Comparison of ENCODE assay signal across 1 cellular context in genomic region chr11:65489706-65490310, GRCh38.
TF ChIP-seq lines count a peak whose summit lies in the region.

No MANE protein-coding gene starts in this region.

TF ChIP-seq in HepG2, 621 proteins besides CTCF, POLR2A, EP300 and RAD21 (continued from another document and continues in another):
- TF ChIP-seq MEIS1 (CRISPR knock-in tag; IDR thresholded peaks at IDR 0.05; ENCODE audit: borderline replicate concordance) (peak; percentile 63; the same call in 1 of the 2 replicates), ZNF646 (CRISPR knock-in tag; IDR thresholded peaks at IDR 0.05) (no peak), SMAD9 (CRISPR knock-in tag; IDR thresholded peaks at IDR 0.05) (no peak), HDAC6 (IDR thresholded peaks at IDR 0.05; ENCODE audit: low read depth, low read length) (no peak), ZFP36 (IDR thresholded peaks at IDR 0.05; ENCODE audit: borderline replicate concordance, low read depth, low read length, partially characterized antibody) (no peak), SNAPC4 (CRISPR knock-in tag; IDR thresholded peaks at IDR 0.05) (no peak), NFYC (CRISPR knock-in tag; IDR thresholded peaks at IDR 0.05) (peak; percentile 30; the same call in 1 of the 2 replicates), ARID5B (CRISPR knock-in tag; IDR thresholded peaks at IDR 0.05) (peak; percentile 59), ZNF776 (CRISPR knock-in tag; IDR thresholded peaks at IDR 0.05) (no peak), MLX (CRISPR knock-in tag; IDR thresholded peaks at IDR 0.05) (no peak), ZSCAN29 (CRISPR knock-in tag; conservative IDR thresholded peaks at IDR 0.05) (0 out of 2 replicates have a peak, but pooled peaks have one; percentile 46), JARID2 (CRISPR knock-in tag; IDR thresholded peaks at IDR 0.05; ENCODE audit: insufficient replicate concordance) (no peak), PPARG (CRISPR knock-in tag; conservative IDR thresholded peaks at IDR 0.05) (peak; percentile 74), POLR2G (IDR thresholded peaks at IDR 0.05; ENCODE audit: low read depth, low read length) (peak; percentile 59), MIER3 (CRISPR knock-in tag; IDR thresholded peaks at IDR 0.05; ENCODE audit: borderline replicate concordance) (no peak; the same call in 1 of the 2 replicates), UBTF (CRISPR knock-in tag; IDR thresholded peaks at IDR 0.05) (peak; percentile 64), SP5 (CRISPR knock-in tag; IDR thresholded peaks at IDR 0.05; ENCODE audit: borderline replicate concordance, low read depth) (peak; percentile 22; the same call in 1 of the 2 replicates), AKNA (CRISPR knock-in tag; IDR thresholded peaks at IDR 0.05; ENCODE audit: borderline replicate concordance) (no peak), RXRA (CRISPR knock-in tag; IDR thresholded peaks at IDR 0.05) (peak; percentile 59; the same call in 1 of the 2 replicates), REL (CRISPR knock-in tag; conservative IDR thresholded peaks at IDR 0.05) (no peak), ZNF143 (CRISPR knock-in tag; IDR thresholded peaks at IDR 0.05) (0 out of 2 replicates have a peak, but pooled peaks have one; percentile 15), CREBL2 (CRISPR knock-in tag; IDR thresholded peaks at IDR 0.05; ENCODE audit: borderline replicate concordance) (no peak), ZNF451 (CRISPR knock-in tag; IDR thresholded peaks at IDR 0.05) (0 out of 2 replicates have a peak, but pooled peaks have one; percentile 24), ZMAT3 (CRISPR knock-in tag; conservative IDR thresholded peaks at IDR 0.05) (peak; percentile 19; the same call in 1 of the 2 replicates), PRPF4 (IDR thresholded peaks at IDR 0.05; ENCODE audit: low read depth, low read length, poor library complexity, severe bottlenecking) (no peak), ZNF362 (CRISPR knock-in tag; IDR thresholded peaks at IDR 0.05; ENCODE audit: borderline replicate concordance) (peak; percentile 25; the same call in 1 of the 2 replicates), ZFP62 (CRISPR knock-in tag; IDR thresholded peaks at IDR 0.05) (no peak), ARNTL (CRISPR knock-in tag; IDR thresholded peaks at IDR 0.05) (peak; percentile 57; the same call in 1 of the 2 replicates)
